ENCODE assay signal across 10 cellular contexts in the genomic region with DNA sequence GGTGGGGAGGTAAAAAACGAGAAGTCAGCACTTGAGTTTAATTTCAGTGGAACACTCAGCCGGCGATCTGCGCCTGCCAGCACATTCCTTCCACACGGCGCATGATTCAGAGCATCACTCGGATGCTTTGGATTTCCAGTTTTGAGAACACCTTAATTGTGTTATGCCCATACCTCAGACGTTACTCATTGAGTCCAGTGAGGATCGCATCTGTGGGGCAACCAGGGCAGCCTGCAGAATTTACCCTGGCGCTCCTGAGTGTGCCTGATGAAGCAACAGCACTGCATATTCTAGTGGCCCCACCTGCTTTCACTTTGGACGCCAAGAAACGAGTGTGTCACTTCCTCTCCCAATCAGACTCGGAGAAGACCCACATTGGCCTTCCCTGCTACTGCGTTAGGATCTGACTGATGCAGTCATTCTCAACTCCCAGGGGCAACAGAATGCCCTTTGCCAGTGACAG. TPM values are rescaled to one million over a fixed set of nuclear protein-coding genes. Genes with fewer than 3 reads are reported as not detected.
A peak's percentile ranks its signal among the peaks of the same experiment; 100 is the strongest.
DNase-seq lines count a peak whose midpoint lies in the region; ATAC-seq and TF ChIP-seq lines count a peak whose summit lies in the region.
"Had no signal": no experiment of that assay in that cellular context is flagged by ENCODE, and none has a peak within 500 bp of the region (broad histone marks: within the 10 kb centered on the region; RNA-seq: fewer than 3 reads in every experiment).

No MANE protein-coding gene starts in this region.

- peaks cover 0 to 4% (median 2%) of the 10 kb centered on the region in 4 donors for H3K4me1 ChIP-seq in esophagus muscularis mucosa
- peaks cover 0 to 27% (median 19%) of the 10 kb centered on the region in 6 donors for H3K4me1 ChIP-seq in spleen
- H3K4me1 ChIP-seq in Peyer's patch = no peaks in the 10 kb centered on the region
- H3K4me1 ChIP-seq: thyroid gland had no signal

- no peak for TF ChIP-seq CTCF in RWPE1 (conservative IDR thresholded peaks at IDR 0.05; ENCODE audit: low read depth)
- TF ChIP-seq CTCF in esophagus muscularis mucosa (IDR thresholded peaks at IDR 0.05) = no peak
- TF ChIP-seq CTCF in spleen (IDR thresholded peaks at IDR 0.05 in 8 of 11, conservative IDR thresholded peaks at IDR 0.05 in 3 of 11) = peak in 4 of 11 experiments; percentile 27 to 28 (median 28)
- TF ChIP-seq CTCF in Peyer's patch (IDR thresholded peaks at IDR 0.05) = peak in 1 of 6 experiments; percentile 16

- no peak overlapping the region for H3K4me3 ChIP-seq in esophagus muscularis mucosa
- H3K4me3 ChIP-seq in spleen = peak overlapping the region in 4 of 8 donors; percentile 13 to 57 (median 18)
- no peak overlapping the region for H3K4me3 ChIP-seq in Peyer's patch
- H3K4me3 ChIP-seq: thyroid gland had no signal

- H3K27me3 ChIP-seq in esophagus muscularis mucosa (peaks cover 0 to 16% (median 0%) of the 10 kb centered on the region in 4 donors), spleen (replicated peaks in 1 of 7) (no peaks in the 10 kb centered on the region), Peyer's patch (no peaks in the 10 kb centered on the region)
- H3K27me3 ChIP-seq: thyroid gland had no signal

- no peak for TF ChIP-seq EP300 in esophagus muscularis mucosa (IDR thresholded peaks at IDR 0.05)

- intact Hi-C loops in esophagus muscularis mucosa (cut with DNase I) (no loop called here), spleen (cut with DNase I; ENCODE audit: low total_unique reads) (no loop called here)

- H3K36me3 ChIP-seq in esophagus muscularis mucosa (peaks cover 0 to 10% (median 0%) of the 10 kb centered on the region in 4 donors), spleen (peaks cover 0 to 59% (median 0%) of the 10 kb centered on the region in 6 donors), Peyer's patch (no peaks in the 10 kb centered on the region)
- H3K36me3 ChIP-seq: thyroid gland had no signal

- no peak overlapping the region for H3K27ac ChIP-seq in RWPE1
- H3K27ac ChIP-seq in esophagus muscularis mucosa (replicated peaks in 1 of 4) = no peak overlapping the region
- peak overlapping the region in 5 of 8 donors; percentile 51 to 76 (median 57) for H3K27ac ChIP-seq in spleen
- peak overlapping the region in 1 of 4 donors; percentile 62 for H3K27ac ChIP-seq in Peyer's patch
- H3K27ac ChIP-seq: thyroid gland had no signal

- 61% methylated on average over 12 of the region's 14 CpGs for WGBS in esophagus muscularis mucosa
- WGBS in spleen, 5 donors = 49 to 60% (median 51%) methylated on average over 14 of the region's 14 CpGs

- peak; percentile 17 for DNase-seq in activated CD4-positive, alpha-beta T cell treated with anti-CD3 and anti-CD28 coated beads for 48 hours
- DNase-seq in activated CD4-positive, alpha-beta T cell treated with anti-CD3 and anti-CD28 coated beads, Interleukin-2, amount 50 U/mL, for 1 hour = no peak
- DNase-seq in RWPE1 (ENCODE audit: low spot score) (peak; percentile 46), esophagus muscularis mucosa (ENCODE audit: extremely low spot score) (peak; percentile 74), spleen (no peak), Peyer's patch (no peak)
- DNase-seq: OCI-M1, thyroid gland had no signal

- H3K9me3 ChIP-seq in esophagus muscularis mucosa (no peaks in the 10 kb centered on the region), spleen (no peaks in the 10 kb centered on the region), Peyer's patch (no peaks in the 10 kb centered on the region)
- H3K9me3 ChIP-seq: thyroid gland had no signal

- TF ChIP-seq POLR2A in esophagus muscularis mucosa (IDR thresholded peaks at IDR 0.05; ENCODE audit: low read depth) = no peak
- no peak for TF ChIP-seq POLR2A in spleen (IDR thresholded peaks at IDR 0.05)
- no peak for TF ChIP-seq POLR2A in Peyer's patch (IDR thresholded peaks at IDR 0.05)

- POLR2A ChIA-PET in RWPE1 (lab: Yijun Ruan, JAX; ENCODE audit: low non-redundant PET) = no interaction called here

- ATAC-seq in GM21737 (IDR thresholded peaks at IDR 0.05; ENCODE audit: unreplicated experiment) (no peak), HG02588 (IDR thresholded peaks at IDR 0.05; ENCODE audit: unreplicated experiment) (no peak)

- CTCF ChIA-PET in RWPE1 (lab: Yijun Ruan, JAX) = interaction anchor here (0.6 kb wide), 1 partner anchor 74 kb away, joined by 3 read pairs; no protein-coding TSS in a partner anchor

RNA-seq across cellular contexts. Expression of a gene that starts 19.9 kb away (rescaled TPM):
- 10 to 100 TPM in 1 of 4 donors, 1 to 10 TPM in 3; 1.7 to 13.6 (median 5.6) TPM for total RNA-seq in esophagus muscularis mucosa
- total RNA-seq in spleen = 10 to 100 TPM; 17.5 to 54.8 (median 38.6) TPM
- polyA plus RNA-seq in spleen = 10 to 100 TPM in 2 of 3 donors, 1 to 10 TPM in 1; 9.8 to 16.2 (median 12.4) TPM
- total RNA-seq in Peyer's patch = 1 to 10 TPM in 2 of 4 donors, under 1 TPM in 1, not detected in 1; 0.94 to 3.0 (median 1.6) TPM

RNA-seq across cellular contexts. Expression of a gene that starts 41.3 kb away (rescaled TPM):
- total RNA-seq in esophagus muscularis mucosa (10 to 100 TPM; 14.9 to 21.6 (median 18.8) TPM), spleen (10 to 100 TPM; 11.8 to 27.4 (median 18.0) TPM), Peyer's patch (10 to 100 TPM; 13.2 to 28.9 (median 21.0) TPM)
- 10 to 100 TPM; 17.8 to 31.6 (median 19.5) TPM for polyA plus RNA-seq in spleen

RNA-seq across cellular contexts. Expression of a gene that starts 41.5 kb away (rescaled TPM):
- 10 to 100 TPM in 2 of 4 donors, 1 to 10 TPM in 2; 8.4 to 27.0 (median 11.5) TPM for total RNA-seq in esophagus muscularis mucosa
- 10 to 100 TPM; 27.0 to 86.6 (median 41.2) TPM for total RNA-seq in spleen
- polyA plus RNA-seq in spleen = 10 to 100 TPM; 16.2 to 29.5 (median 16.5) TPM
- total RNA-seq in Peyer's patch = 100 to 1,000 TPM in 1 of 4 donors, 10 to 100 TPM in 3; 17.3 to 106 (median 42.6) TPM

Comparison
In these comparisons a context has a peak if more than half of its experiments do, and no peak if none do; other contexts are left out.
1. DNase-seq: peak in activated CD4-positive, alpha-beta T cell treated with anti-CD3 and anti-CD28 coated beads for 48 hours (single experiment), RWPE1 (single experiment) and esophagus muscularis mucosa (single experiment); none in activated CD4-positive, alpha-beta T cell treated with anti-CD3 and anti-CD28 coated beads, Interleukin-2, amount 50 U/mL, for 1 hour (single experiment), spleen (single experiment) and Peyer's patch (0 of 3).
2. H3K27ac ChIP-seq: peak in spleen (5 of 8); none in RWPE1 (single experiment) and esophagus muscularis mucosa (0 of 4).